Comparison of ENCODE assay signal across 1 cellular context in genomic region chr3:13280856-13281656, GRCh38.
TF ChIP-seq lines count a peak whose summit lies in the region.

No MANE protein-coding gene starts in this region.

TF ChIP-seq in HepG2, 621 proteins besides CTCF, POLR2A, EP300 and RAD21 (continued from another document and continues in another):
- TF ChIP-seq TBP (CRISPR knock-in tag; IDR thresholded peaks at IDR 0.05) (no peak), PHF5A (CRISPR knock-in tag; IDR thresholded peaks at IDR 0.05; ENCODE audit: low read depth, unreplicated experiment) (no peak), HNF4A (CRISPR knock-in tag; IDR thresholded peaks at IDR 0.05) (no peak), ZFY (CRISPR knock-in tag; IDR thresholded peaks at IDR 0.05) (peak; percentile 22; the same call in 1 of the 2 replicates), RFXAP (CRISPR knock-in tag; IDR thresholded peaks at IDR 0.05; ENCODE audit: borderline replicate concordance) (no peak), FOXC1 (CRISPR knock-in tag; IDR thresholded peaks at IDR 0.05; ENCODE audit: borderline replicate concordance) (0 out of 2 replicates have a peak, but pooled peaks have one; percentile 55), MZF1 (CRISPR knock-in tag; IDR thresholded peaks at IDR 0.05; ENCODE audit: borderline replicate concordance) (no peak), ZNF512B (CRISPR knock-in tag; IDR thresholded peaks at IDR 0.05; ENCODE audit: borderline replicate concordance) (no peak), TEAD3 (CRISPR knock-in tag; optimal IDR thresholded peaks at IDR 0.05; ENCODE audit: borderline replicate concordance) (peak; percentile 25), ZNF234 (CRISPR knock-in tag; conservative IDR thresholded peaks at IDR 0.05) (no peak), ZBTB7A (CRISPR knock-in tag; IDR thresholded peaks at IDR 0.05) (no peak), MLX (CRISPR knock-in tag; IDR thresholded peaks at IDR 0.05) (no peak), SMARCE1 (IDR thresholded peaks at IDR 0.05; ENCODE audit: borderline replicate concordance) (no peak), ZNF7 (CRISPR knock-in tag; IDR thresholded peaks at IDR 0.05) (no peak), YY1 (IDR thresholded peaks at IDR 0.05; ENCODE audit: insufficient read depth, insufficient replicate concordance, low read depth, low read length) (no peak), TERF1 (CRISPR knock-in tag; IDR thresholded peaks at IDR 0.05) (no peak), ZNF143 (CRISPR knock-in tag; IDR thresholded peaks at IDR 0.05) (peak; percentile 20; the same call in 1 of the 2 replicates), ZNF644 (CRISPR knock-in tag; IDR thresholded peaks at IDR 0.05; ENCODE audit: low read depth) (no peak), MTF1 (CRISPR knock-in tag; IDR thresholded peaks at IDR 0.05) (no peak), ZNF773 (CRISPR knock-in tag; IDR thresholded peaks at IDR 0.05; ENCODE audit: borderline replicate concordance) (no peak), ZBTB38 (CRISPR knock-in tag; IDR thresholded peaks at IDR 0.05) (0 out of 2 replicates have a peak, but pooled peaks have one; percentile 39), HOXD1 (CRISPR knock-in tag; IDR thresholded peaks at IDR 0.05) (no peak), MEIS1 (CRISPR knock-in tag; IDR thresholded peaks at IDR 0.05; ENCODE audit: borderline replicate concordance) (peak; percentile 60; the same call in 1 of the 2 replicates), SOX6 (IDR thresholded peaks at IDR 0.05) (no peak), SOX6 (CRISPR knock-in tag; IDR thresholded peaks at IDR 0.05) (peak; percentile 13; the same call in 1 of the 2 replicates), ZBTB42 (CRISPR knock-in tag; IDR thresholded peaks at IDR 0.05) (no peak), ZBTB3 (CRISPR knock-in tag; IDR thresholded peaks at IDR 0.05; ENCODE audit: borderline replicate concordance, low read depth) (no peak), NR3C1 (CRISPR knock-in tag; IDR thresholded peaks at IDR 0.05) (no peak), ZNF616 (CRISPR knock-in tag; IDR thresholded peaks at IDR 0.05; ENCODE audit: low read depth) (no peak), MNT (IDR thresholded peaks at IDR 0.05) (peak; percentile 33; the same call in 1 of the 2 replicates), ATF7-NPFF (CRISPR knock-in tag; IDR thresholded peaks at IDR 0.05; ENCODE audit: low read depth) (0 out of 2 replicates have a peak, but pooled peaks have one; percentile 18), ZNF263 (CRISPR knock-in tag; IDR thresholded peaks at IDR 0.05) (peak; percentile 59), ZNF703 (CRISPR knock-in tag; IDR thresholded peaks at IDR 0.05; ENCODE audit: borderline replicate concordance) (no peak), FOSL1 (CRISPR knock-in tag; IDR thresholded peaks at IDR 0.05; ENCODE audit: borderline replicate concordance) (no peak), NRL (CRISPR knock-in tag; IDR thresholded peaks at IDR 0.05; ENCODE audit: borderline replicate concordance) (0 out of 2 replicates have a peak, but pooled peaks have one; percentile 44), ZNF367 (CRISPR knock-in tag; IDR thresholded peaks at IDR 0.05; ENCODE audit: borderline replicate concordance) (no peak), SRSF1 (optimal IDR thresholded peaks at IDR 0.05; ENCODE audit: low read depth, low read length) (peak; percentile 69), PAXIP1 (CRISPR knock-in tag; conservative IDR thresholded peaks at IDR 0.05) (no peak), CBX5 (CRISPR knock-in tag; IDR thresholded peaks at IDR 0.05; ENCODE audit: borderline replicate concordance) (no peak), MAF1 (CRISPR knock-in tag; IDR thresholded peaks at IDR 0.05; ENCODE audit: borderline replicate concordance) (no peak), SOX5 (CRISPR knock-in tag; IDR thresholded peaks at IDR 0.05; ENCODE audit: borderline replicate concordance) (0 out of 2 replicates have a peak, but pooled peaks have one; percentile 5), PTBP1 (IDR thresholded peaks at IDR 0.05; ENCODE audit: low read depth, low read length, poor library complexity, severe bottlenecking) (no peak), IRF9 (CRISPR knock-in tag; IDR thresholded peaks at IDR 0.05; ENCODE audit: borderline replicate concordance) (peak; percentile 50; the same call in 1 of the 2 replicates), HMGXB4 (CRISPR knock-in tag; IDR thresholded peaks at IDR 0.05; ENCODE audit: borderline replicate concordance in 1 of 2, low read depth in 1 of 2) (0 out of 4 replicates have a peak, but pooled peaks of 1 of the 2 experiments have one; percentile 2), E2F1 (CRISPR knock-in tag; IDR thresholded peaks at IDR 0.05) (no peak), SP5 (CRISPR knock-in tag; IDR thresholded peaks at IDR 0.05; ENCODE audit: borderline replicate concordance, low read depth) (peak; percentile 48), ZBTB39 (CRISPR knock-in tag; IDR thresholded peaks at IDR 0.05) (no peak), NFE2L1 (CRISPR knock-in tag; IDR thresholded peaks at IDR 0.05; ENCODE audit: borderline replicate concordance) (peak; percentile 31; the same call in 1 of the 2 replicates), THAP8 (CRISPR knock-in tag; IDR thresholded peaks at IDR 0.05; ENCODE audit: borderline replicate concordance) (no peak), ZNF446 (CRISPR knock-in tag; IDR thresholded peaks at IDR 0.05) (no peak), ZNF44 (CRISPR knock-in tag; IDR thresholded peaks at IDR 0.05) (no peak), ETV5 (CRISPR knock-in tag; IDR thresholded peaks at IDR 0.05; ENCODE audit: borderline replicate concordance) (0 out of 2 replicates have a peak, but pooled peaks have one; percentile 8)
